27 cellular contexts compared by ENCODE assay signal in genomic region chr3:141491081-141491480, GRCh38. TPM values are rescaled to one million over a fixed set of nuclear protein-coding genes. Genes with fewer than 3 reads are reported as not detected.
DNase-seq lines count a peak whose midpoint lies in the region; ATAC-seq and TF ChIP-seq lines count a peak whose summit lies in the region.
"Had no signal": no experiment of that assay in that cellular context is flagged by ENCODE, and none has a peak within 500 bp of the region (broad histone marks: within the 10 kb centered on the region; RNA-seq: fewer than 3 reads in every experiment).

No MANE protein-coding gene starts in this region.

- H3K9ac ChIP-seq in DND-41 (ENCODE audit: low read depth, low read length): no peak overlapping the region

- H3K9me3 Mint-ChIP-seq in activated CD8-positive, alpha-beta T cell treated with anti-CD3 and anti-CD28 coated beads for 36 hours: peaks cover 8% of the 10 kb centered on the region
- H3K9me3 Mint-ChIP-seq in activated CD8-positive, alpha-beta T cell treated with anti-CD3 and anti-CD28 coated beads, Interleukin-2, amount 10 ng/mL, durations not matched to agents 7 days and 5 days (ENCODE audit: insufficient read depth): peaks cover 11% of the 10 kb centered on the region
- no peaks in the 10 kb centered on the region for H3K9me3 Mint-ChIP-seq in activated naive CD8-positive, alpha-beta T cell treated with anti-CD3 and anti-CD28 coated beads, Interleukin-2, amount 50 U/mL, for 24 hours

- H3K27me3 Mint-ChIP-seq in activated CD8-positive, alpha-beta T cell treated with anti-CD3 and anti-CD28 coated beads for 36 hours: no peaks in the 10 kb centered on the region
- H3K27me3 Mint-ChIP-seq in activated CD8-positive, alpha-beta T cell treated with anti-CD3 and anti-CD28 coated beads, Interleukin-2, amount 10 ng/mL, durations not matched to agents 7 days and 5 days (ENCODE audit: low read depth): no peaks in the 10 kb centered on the region
- H3K27me3 Mint-ChIP-seq in activated naive CD8-positive, alpha-beta T cell treated with anti-CD3 and anti-CD28 coated beads, Interleukin-2, amount 50 U/mL, for 24 hours: no peaks in the 10 kb centered on the region

- H3K27ac ChIP-seq in DND-41 (ENCODE audit: low read length): no peak overlapping the region
- peak overlapping the region; percentile 2 for H3K27ac ChIP-seq in neutrophil
- H3K27ac ChIP-seq: epithelial cell of prostate, heart left ventricle, sigmoid colon, suprapubic skin, uterus had no signal

- H3K36me3 Mint-ChIP-seq in activated CD8-positive, alpha-beta T cell treated with anti-CD3 and anti-CD28 coated beads for 36 hours (ENCODE audit: low read depth): peaks cover 46% of the 10 kb centered on the region
- H3K36me3 Mint-ChIP-seq in activated CD8-positive, alpha-beta T cell treated with anti-CD3 and anti-CD28 coated beads, Interleukin-2, amount 10 ng/mL, durations not matched to agents 7 days and 5 days (ENCODE audit: low read depth): peaks cover 69% of the 10 kb centered on the region
- H3K36me3 Mint-ChIP-seq in activated naive CD8-positive, alpha-beta T cell treated with anti-CD3 and anti-CD28 coated beads, Interleukin-2, amount 50 U/mL, for 24 hours (ENCODE audit: low read depth): peaks cover 39% of the 10 kb centered on the region

- intact Hi-C loops in activated CD8-positive, alpha-beta T cell treated with anti-CD3 and anti-CD28 coated beads for 36 hours (cut with micrococcal nuclease): no loop called here

- POLR2A ChIA-PET in activated CD8-positive, alpha-beta T cell treated with anti-CD3 and anti-CD28 coated beads for 36 hours (lab: Charles Lee): interaction anchor here (0.6 to 1.6 kb wide), 7 partner anchors 8 to 952 kb away, joined by 3 to 6 read pairs (median 4); no protein-coding TSS in a partner anchor
- POLR2A ChIA-PET in activated CD8-positive, alpha-beta T cell treated with anti-CD3 and anti-CD28 coated beads, Interleukin-2, amount 10 ng/mL, durations not matched to agents 7 days and 5 days (lab: Charles Lee): interaction anchor here (1.0 kb wide), 2 partner anchors 9 kb away, joined by 4 to 5 read pairs; no protein-coding TSS in a partner anchor

- H3K4me3 ChIP-seq in DND-41 (ENCODE audit: low read depth in 1 of 2, low read length in 2 of 2): no peak overlapping the region
- H3K4me3 ChIP-seq in neutrophil (ENCODE audit: low read depth in 1 of 2, low read length in 1 of 2): no peak overlapping the region
- H3K4me3 ChIP-seq: HAP-1, heart left ventricle, sigmoid colon, suprapubic skin, uterus had no signal

- no peak overlapping the region for H3K4me3 Mint-ChIP-seq in activated CD8-positive, alpha-beta T cell treated with anti-CD3 and anti-CD28 coated beads for 36 hours
- no peak overlapping the region for H3K4me3 Mint-ChIP-seq in activated CD8-positive, alpha-beta T cell treated with anti-CD3 and anti-CD28 coated beads, Interleukin-2, amount 10 ng/mL, durations not matched to agents 7 days and 5 days
- H3K4me3 Mint-ChIP-seq in activated naive CD8-positive, alpha-beta T cell treated with anti-CD3 and anti-CD28 coated beads, Interleukin-2, amount 50 U/mL, for 24 hours: peak overlapping the region; percentile 29

- H3K36me3 ChIP-seq in DND-41 (ENCODE audit: insufficient read depth, low read length): peaks cover 27% of the 10 kb centered on the region
- H3K36me3 ChIP-seq in neutrophil: no peaks in the 10 kb centered on the region
- H3K36me3 ChIP-seq: HAP-1, heart left ventricle, sigmoid colon, suprapubic skin, uterus had no signal

- no peak for TF ChIP-seq CTCF in activated CD8-positive, alpha-beta T cell treated with anti-CD3 and anti-CD28 coated beads for 36 hours (IDR thresholded peaks at IDR 0.05)
- TF ChIP-seq CTCF in DND-41 (IDR thresholded peaks at IDR 0.05; ENCODE audit: borderline replicate concordance, extremely low read depth, low read length, poor library complexity, severe bottlenecking) (no peak), neutrophil (IDR thresholded peaks at IDR 0.05) (no peak)

- H3K4me1 ChIP-seq in DND-41 (ENCODE audit: insufficient read depth, low read length) (peaks cover 85% of the 10 kb centered on the region), neutrophil (ENCODE audit: control insufficient read depth in 1 of 2, insufficient read depth in 1 of 2, low read depth in 1 of 2, low read length in 1 of 2) (peaks cover 35 to 64% of the 10 kb centered on the region in 2 experiments)

- CTCF ChIA-PET in activated CD8-positive, alpha-beta T cell treated with anti-CD3 and anti-CD28 coated beads for 36 hours (lab: Charles Lee): interaction anchor here (0.8 to 3.2 kb wide), 7 partner anchors 23 to 70 kb away, joined by 3 to 13 read pairs (median 5); no protein-coding TSS in a partner anchor
- CTCF ChIA-PET in activated CD8-positive, alpha-beta T cell treated with anti-CD3 and anti-CD28 coated beads, Interleukin-2, amount 10 ng/mL, durations not matched to agents 7 days and 5 days (lab: Charles Lee): interaction anchor here (1.0 to 4.2 kb wide), 5 partner anchors 17 to 130 kb away, joined by 3 to 25 read pairs (median 5); no protein-coding TSS in a partner anchor

- H3K27me3 ChIP-seq in DND-41 (ENCODE audit: insufficient read depth, low read length, poor library complexity) (no peaks in the 10 kb centered on the region), neutrophil (no peaks in the 10 kb centered on the region)
- H3K27me3 ChIP-seq: heart left ventricle, sigmoid colon, suprapubic skin, uterus had no signal

- no peak for DNase-seq in activated CD8-positive, alpha-beta T cell treated with anti-CD3 and anti-CD28 coated beads for 36 hours
- no peak for DNase-seq in activated CD8-positive, alpha-beta T cell treated with anti-CD3 and anti-CD28 coated beads, Interleukin-2, amount 10 ng/mL, durations not matched to agents 7 days and 5 days
- no peak for DNase-seq in DND-41
- no peak for DNase-seq in activated naive CD8-positive, alpha-beta T cell treated with anti-CD3 and anti-CD28 coated beads, Interleukin-2, amount 50 U/mL, for 24 hours
- DNase-seq in DMS79 treated with DMSO at 0.1 percent for 48 hours (lab: John Stamatoyannopoulos, UW): no peak
- DNase-seq in islet precursor cell: no peak
- DNase-seq: activated CD4-positive, alpha-beta T cell treated with anti-CD3 and anti-CD28 coated beads for 1 hour; activated CD8-positive, alpha-beta memory T cell treated with anti-CD3 and anti-CD28 coated beads, Interleukin-2, amount 50 U/mL, for 48 hours; activated naive CD4-positive, alpha-beta T cell; aorta; C1 segment of cervical spinal cord; GDM1; heart left ventricle; left colon; NCI-H1105; NCI-H2029 treated with DMSO at 0.1 percent for 48 hours; NCI-H226; NCI-H748 treated with DMSO at 0.1 percent for 48 hours; posterior cingulate gyrus; sigmoid colon; stimulated activated CD8-positive, alpha-beta memory T cell treated with anti-CD3 and anti-CD28 coated beads, Interleukin-4, amount 100 ng/mL, for 48 hours; uterus had no signal

- peaks cover 80% of the 10 kb centered on the region for H3K4me1 Mint-ChIP-seq in activated CD8-positive, alpha-beta T cell treated with anti-CD3 and anti-CD28 coated beads for 36 hours (ENCODE audit: low read depth)
- peaks cover 83% of the 10 kb centered on the region for H3K4me1 Mint-ChIP-seq in activated CD8-positive, alpha-beta T cell treated with anti-CD3 and anti-CD28 coated beads, Interleukin-2, amount 10 ng/mL, durations not matched to agents 7 days and 5 days (ENCODE audit: low read depth)
- H3K4me1 Mint-ChIP-seq in activated naive CD8-positive, alpha-beta T cell treated with anti-CD3 and anti-CD28 coated beads, Interleukin-2, amount 50 U/mL, for 24 hours: peaks cover 88% of the 10 kb centered on the region

- peaks cover 91% of the 10 kb centered on the region for H3K79me2 ChIP-seq in DND-41 (ENCODE audit: insufficient read depth, low read length)

- peak overlapping the region; percentile 31; the same call in 1 of the 2 replicates for H3K4me2 ChIP-seq in DND-41 (ENCODE audit: insufficient read depth, low read length)

- no peak for ATAC-seq in activated CD8-positive, alpha-beta T cell treated with anti-CD3 and anti-CD28 coated beads for 36 hours
- ATAC-seq in activated CD8-positive, alpha-beta T cell treated with anti-CD3 and anti-CD28 coated beads, Interleukin-2, amount 10 ng/mL, durations not matched to agents 7 days and 5 days: no peak
- ATAC-seq in DND-41 (ENCODE audit: insufficient read depth, low read depth): no peak
- no peak for ATAC-seq in activated naive CD8-positive, alpha-beta T cell treated with anti-CD3 and anti-CD28 coated beads, Interleukin-2, amount 50 U/mL, for 24 hours
- ATAC-seq in HG03095 (IDR thresholded peaks at IDR 0.05; ENCODE audit: unreplicated experiment): no peak
- ATAC-seq: heart left ventricle, left colon had no signal

- peak overlapping the region; percentile 82 for H3K27ac Mint-ChIP-seq in activated CD8-positive, alpha-beta T cell treated with anti-CD3 and anti-CD28 coated beads for 36 hours
- H3K27ac Mint-ChIP-seq in activated CD8-positive, alpha-beta T cell treated with anti-CD3 and anti-CD28 coated beads, Interleukin-2, amount 10 ng/mL, durations not matched to agents 7 days and 5 days: no peak overlapping the region
- H3K27ac Mint-ChIP-seq in activated naive CD8-positive, alpha-beta T cell treated with anti-CD3 and anti-CD28 coated beads, Interleukin-2, amount 50 U/mL, for 24 hours: peak overlapping the region; percentile 48

- H2AFZ ChIP-seq in DND-41 (ENCODE audit: low read depth, low read length): no peak overlapping the region

- H3K9me3 ChIP-seq in DND-41 (ENCODE audit: insufficient read depth, low read length, severe bottlenecking): no peaks in the 10 kb centered on the region
- H3K9me3 ChIP-seq in neutrophil: no peaks in the 10 kb centered on the region
- H3K9me3 ChIP-seq: HAP-1, heart left ventricle, sigmoid colon, suprapubic skin, uterus had no signal

- peaks cover 19% of the 10 kb centered on the region; the same call in 1 of the 2 replicates for H4K20me1 ChIP-seq in DND-41 (ENCODE audit: insufficient read depth, low read length)

RNA-seq across cellular contexts. Expression of gene RASA2, which starts 4.3 kb away (rescaled TPM):
- 10 to 100 TPM; 35.4 to 41.5 TPM for total RNA-seq in activated CD8-positive, alpha-beta T cell treated with anti-CD3 and anti-CD28 coated beads for 36 hours
- 10 to 100 TPM; 56.8 to 60.2 TPM for total RNA-seq in activated CD8-positive, alpha-beta T cell treated with anti-CD3 and anti-CD28 coated beads, Interleukin-2, amount 10 ng/mL, durations not matched to agents 7 days and 5 days
